ENCODE assay signal across 1 cellular context in genomic region chr6:30881987-30882763, GRCh38.
TF ChIP-seq lines count a peak whose summit lies in the region.

No MANE protein-coding gene starts in this region.

TF ChIP-seq in HCT116, 20 proteins besides CTCF, POLR2A, EP300 and RAD21 (continued from another document):
- no peak for TF ChIP-seq ATF3 (IDR thresholded peaks at IDR 0.05)
- TF ChIP-seq SIN3A (IDR thresholded peaks at IDR 0.05; ENCODE audit: low read depth): no peak
- no peak for TF ChIP-seq CEBPB (IDR thresholded peaks at IDR 0.05; ENCODE audit: low read depth)
- no peak for TF ChIP-seq ZNF274 (IDR thresholded peaks at IDR 0.05; ENCODE audit: low read depth, low read length)
- no peak for TF ChIP-seq YY1 (IDR thresholded peaks at IDR 0.05; ENCODE audit: extremely low read depth, insufficient replicate concordance, low read depth, low read length)
- no peak for TF ChIP-seq TCF7L2 (IDR thresholded peaks at IDR 0.05; ENCODE audit: borderline replicate concordance, extremely low read depth, insufficient read depth, insufficient read length)
- TF ChIP-seq, protein P1, sequence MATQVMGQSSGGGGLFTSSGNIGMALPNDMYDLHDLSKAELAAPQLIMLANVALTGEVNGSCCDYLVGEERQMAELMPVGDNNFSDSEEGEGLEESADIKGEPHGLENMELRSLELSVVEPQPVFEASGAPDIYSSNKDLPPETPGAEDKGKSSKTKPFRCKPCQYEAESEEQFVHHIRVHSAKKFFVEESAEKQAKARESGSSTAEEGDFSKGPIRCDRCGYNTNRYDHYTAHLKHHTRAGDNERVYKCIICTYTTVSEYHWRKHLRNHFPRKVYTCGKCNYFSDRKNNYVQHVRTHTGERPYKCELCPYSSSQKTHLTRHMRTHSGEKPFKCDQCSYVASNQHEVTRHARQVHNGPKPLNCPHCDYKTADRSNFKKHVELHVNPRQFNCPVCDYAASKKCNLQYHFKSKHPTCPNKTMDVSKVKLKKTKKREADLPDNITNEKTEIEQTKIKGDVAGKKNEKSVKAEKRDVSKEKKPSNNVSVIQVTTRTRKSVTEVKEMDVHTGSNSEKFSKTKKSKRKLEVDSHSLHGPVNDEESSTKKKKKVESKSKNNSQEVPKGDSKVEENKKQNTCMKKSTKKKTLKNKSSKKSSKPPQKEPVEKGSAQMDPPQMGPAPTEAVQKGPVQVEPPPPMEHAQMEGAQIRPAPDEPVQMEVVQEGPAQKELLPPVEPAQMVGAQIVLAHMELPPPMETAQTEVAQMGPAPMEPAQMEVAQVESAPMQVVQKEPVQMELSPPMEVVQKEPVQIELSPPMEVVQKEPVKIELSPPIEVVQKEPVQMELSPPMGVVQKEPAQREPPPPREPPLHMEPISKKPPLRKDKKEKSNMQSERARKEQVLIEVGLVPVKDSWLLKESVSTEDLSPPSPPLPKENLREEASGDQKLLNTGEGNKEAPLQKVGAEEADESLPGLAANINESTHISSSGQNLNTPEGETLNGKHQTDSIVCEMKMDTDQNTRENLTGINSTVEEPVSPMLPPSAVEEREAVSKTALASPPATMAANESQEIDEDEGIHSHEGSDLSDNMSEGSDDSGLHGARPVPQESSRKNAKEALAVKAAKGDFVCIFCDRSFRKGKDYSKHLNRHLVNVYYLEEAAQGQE (IDR thresholded peaks at IDR 0.05; ENCODE audit: low read depth): no peak
